ENCODE assay signal across 8 cellular contexts in the genomic region with DNA sequence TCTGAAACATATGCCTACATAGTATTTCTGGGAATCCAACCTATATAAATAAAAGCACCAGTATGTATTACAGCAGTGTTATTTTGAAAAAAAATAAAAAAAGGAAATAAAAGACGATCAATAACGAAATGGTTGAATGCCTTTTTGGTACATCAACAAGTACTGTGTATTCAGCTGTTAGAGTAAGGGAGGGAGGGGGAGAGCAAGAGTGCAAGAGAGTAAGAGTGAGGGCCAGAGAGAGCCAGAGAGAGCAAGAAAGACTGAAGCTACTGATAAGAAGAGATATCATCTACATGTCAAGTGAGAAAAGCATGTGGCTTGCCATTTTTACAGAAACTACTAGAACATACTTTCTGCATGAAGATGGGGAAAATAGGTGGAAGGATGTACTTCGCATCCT. TPM values are rescaled to one million over a fixed set of nuclear protein-coding genes. Genes with fewer than 3 reads are reported as not detected.
A peak's percentile ranks its signal among the peaks of the same experiment; 100 is the strongest.
DNase-seq lines count a peak whose midpoint lies in the region; ATAC-seq, FAIRE-seq and TF ChIP-seq lines count a peak whose summit lies in the region.

No MANE protein-coding gene starts in this region.

- H3K27me3 Mint-ChIP-seq in activated T-cell treated with anti-CD3 and anti-CD28 coated beads, Interleukin-2, amount 50 U/mL, for 72 hours (ENCODE audit: low read depth): peaks cover 25% of the 10 kb centered on the region

- TF ChIP-seq EP300 in K562 (IDR thresholded peaks at IDR 0.05; ENCODE audit: low read length): no peak

- CTCF ChIA-PET in K562 (lab: Yijun Ruan, JAX; ENCODE audit: low intra/inter-chr PET ratio): no interaction called here

- FAIRE-seq in K562 (lab: Jason Lieb, UNC) (peak; percentile 63), frontal cortex (lab: Jason Lieb, UNC) (no peak)

- TF ChIP-seq CTCF in K562 (IDR thresholded peaks at IDR 0.05 in 2 of 3, conservative IDR thresholded peaks at IDR 0.05 in 1 of 3; ENCODE audit: insufficient read depth in 2 of 3, low read depth in 1 of 3, low read length in 3 of 3): no peak

- peaks cover 16% of the 10 kb centered on the region for H3K4me1 Mint-ChIP-seq in activated T-cell treated with anti-CD3 and anti-CD28 coated beads, Interleukin-2, amount 50 U/mL, for 72 hours (ENCODE audit: low read depth)

- H3K27me3 ChIP-seq in K562 (ENCODE audit: control insufficient read depth in 2 of 2, insufficient read depth in 2 of 2, low read length in 2 of 2): no peaks in the 10 kb centered on the region
- no peaks in the 10 kb centered on the region for H3K27me3 ChIP-seq in skeletal muscle satellite cell (ENCODE audit: control insufficient read depth, insufficient read depth, low read length)

- H3K9ac ChIP-seq in K562 (ENCODE audit: insufficient read depth in 1 of 2, low read depth in 2 of 2, low read length in 2 of 2) (peak overlapping the region in 1 of 2 experiments; percentile 53; a peak in 2 of 4 replicates), skeletal muscle satellite cell (ENCODE audit: low read depth, low read length) (peak overlapping the region; percentile 36)

- BruUV-seq in K562 (replicated peaks; lab: Mats Ljungman, UMichigan): no TSS peak

- WGBS in K562 (ENCODE audit: insufficient coverage, low coverage, missing lambda C conversion rate): 2% methylated on average over 3 of the region's 3 CpGs

- in situ Hi-C loops in K562 (cut with MboI): no loop called here

- H3K4me1 ChIP-seq in K562 (replicated peaks in 1 of 2; ENCODE audit: control insufficient read depth in 2 of 2, insufficient read depth in 2 of 2, low read length in 2 of 2): peaks cover 0 to 2% of the 10 kb centered on the region in 2 experiments; a peak in 2 of 5 replicates
- H3K4me1 ChIP-seq in skeletal muscle satellite cell (ENCODE audit: control insufficient read depth, insufficient read depth, low read length): no peaks in the 10 kb centered on the region

- no peak overlapping the region for H3K27ac Mint-ChIP-seq in activated T-cell treated with anti-CD3 and anti-CD28 coated beads, Interleukin-2, amount 50 U/mL, for 72 hours

- H3K4me3 ChIP-seq in K562: peak overlapping the region; percentile 54
- H3K4me3 ChIP-seq in skeletal muscle satellite cell (ENCODE audit: low read length): peak overlapping the region; percentile 89

- peak overlapping the region; percentile 84 for H3K4me2 ChIP-seq in K562 (ENCODE audit: insufficient read depth, low read length)
- H3K4me2 ChIP-seq in skeletal muscle satellite cell (ENCODE audit: low read length): peak overlapping the region; percentile 82

- peak overlapping the region; percentile 19; the same call in 1 of the 3 replicates for H3K27ac ChIP-seq in K562 (ENCODE audit: extremely low read depth, low read depth, low read length)

- no peaks in the 10 kb centered on the region for H4K20me1 ChIP-seq in K562 (replicated peaks; ENCODE audit: control insufficient read depth, insufficient read depth, low read length)

- intact Hi-C loops in K562 (cut with micrococcal nuclease) (no loop called here), left ventricle myocardium superior (cut with micrococcal nuclease) (no loop called here)

- peaks cover 0 to 1% of the 10 kb centered on the region in 2 donors for H3K36me3 Mint-ChIP-seq in activated T-cell treated with anti-CD3 and anti-CD28 coated beads, Interleukin-2, amount 50 U/mL, for 72 hours (ENCODE audit: insufficient read depth in 2 of 2)

- POLR2A ChIA-PET in K562 (lab: Yijun Ruan, JAX): no interaction called here

- no peak for DNase-seq in activated T-cell treated with anti-CD3 and anti-CD28 coated beads, Interleukin-2, amount 50 U/mL, for 72 hours
- no peak for DNase-seq in activated T-cell treated with anti-CD3 and anti-CD28 coated beads, Interleukin-2, amount 50 U/mL, for 48 hours
- DNase-seq in NCI-H510A (lab: John Stamatoyannopoulos, UW): peak; percentile 0
- DNase-seq in K562 (ENCODE audit: extremely low read depth in 1 of 4, low spot score in 3 of 4): peak in 3 of 4 experiments; percentile 9 to 42 (median 10)
- no peak for DNase-seq in left ventricle myocardium superior
- no peak for DNase-seq in frontal cortex (ENCODE audit: low spot score in 2 of 2)

- no peak overlapping the region for H2AFZ ChIP-seq in K562 (ENCODE audit: low read depth, low read length)

- peaks cover 51% of the 10 kb centered on the region for H3K79me2 ChIP-seq in K562 (ENCODE audit: control insufficient read depth, insufficient read depth, low read length)

- H3K4me3 Mint-ChIP-seq in activated T-cell treated with anti-CD3 and anti-CD28 coated beads, Interleukin-2, amount 50 U/mL, for 72 hours: peak overlapping the region; percentile 87 to 92

- TF ChIP-seq RAD21 in K562 (CRISPR knock-in tag; conservative IDR thresholded peaks at IDR 0.05 in 1 of 2, IDR thresholded peaks at IDR 0.05 in 1 of 2): no peak

- H3K9me3 ChIP-seq in K562 (replicated peaks; ENCODE audit: control insufficient read depth, insufficient read depth, low read depth, low read length): peaks cover under 1% of the 10 kb centered on the region; the same call in 1 of the 2 replicates
- no peaks in the 10 kb centered on the region for H3K9me3 ChIP-seq in skeletal muscle satellite cell (replicated peaks; ENCODE audit: low read length)

- H3K36me3 ChIP-seq in K562 (ENCODE audit: control insufficient read depth, insufficient read depth, low read length) (no peaks in the 10 kb centered on the region), skeletal muscle satellite cell (ENCODE audit: insufficient read depth, low read length) (no peaks in the 10 kb centered on the region)

- no peaks in the 10 kb centered on the region for H3K9me3 Mint-ChIP-seq in activated T-cell treated with anti-CD3 and anti-CD28 coated beads, Interleukin-2, amount 50 U/mL, for 72 hours

- no peak for TF ChIP-seq POLR2A in K562 (conservative IDR thresholded peaks at IDR 0.05)

- ATAC-seq in activated T-cell treated with anti-CD3 and anti-CD28 coated beads, Interleukin-2, amount 50 U/mL, for 72 hours (replicated peaks in 1 of 2): no peak
- ATAC-seq in K562 (peak; percentile 68), left ventricle myocardium superior (no peak), GM19397 (IDR thresholded peaks at IDR 0.05; ENCODE audit: unreplicated experiment) (no peak)

- H3K9me1 ChIP-seq in K562 (ENCODE audit: control insufficient read depth, insufficient read depth, low read length): no peaks in the 10 kb centered on the region

TF ChIP-seq in K562, 482 proteins besides CTCF, POLR2A, EP300 and RAD21:
- TF ChIP-seq ARID1B (IDR thresholded peaks at IDR 0.05): 0 out of 2 replicates have a peak, but pooled peaks have one; percentile 42
- TF ChIP-seq HNRNPLL (IDR thresholded peaks at IDR 0.05; ENCODE audit: low read depth, low read length, poor library complexity, severe bottlenecking): no peak
- no peak for TF ChIP-seq FOXJ2 (tag; IDR thresholded peaks at IDR 0.05)
- TF ChIP-seq FOXA3 (CRISPR knock-in tag; conservative IDR thresholded peaks at IDR 0.05 in 1 of 2, IDR thresholded peaks at IDR 0.05 in 1 of 2): peak; percentile 39 to 60; a peak in 2 of 4 replicates
- 0 out of 4 replicates have a peak, but pooled peaks of 1 of the 2 experiments have one; percentile 27 for TF ChIP-seq HDAC1 (IDR thresholded peaks at IDR 0.05)
- TF ChIP-seq FOXK2 (conservative IDR thresholded peaks at IDR 0.05 in 1 of 2, IDR thresholded peaks at IDR 0.05 in 1 of 2; ENCODE audit: low read depth in 2 of 2): 0 out of 4 replicates have a peak, but pooled peaks of 1 of the 2 experiments have one; percentile 29
- TF ChIP-seq KDM1A (IDR thresholded peaks at IDR 0.05): peak in 1 of 2 experiments; percentile 41; a peak in 2 of 4 replicates
- TF ChIP-seq CBFA2T3 (IDR thresholded peaks at IDR 0.05): 0 out of 2 replicates have a peak, but pooled peaks have one; percentile 11

RNA-seq across cellular contexts. Expression of a gene that starts 1.8 kb away (rescaled TPM):
- 1 to 10 TPM; 5.4 TPM for total RNA-seq in activated T-cell treated with anti-CD3 and anti-CD28 coated beads, Interleukin-2, amount 50 U/mL, for 72 hours
- total RNA-seq in K562 (2011; cell fraction: chromatin; rRNA removed; ENCODE audit: low replicate concordance): 16.0 and 30.0 TPM in 2 replicates
- 10.3 TPM in 2 replicates for total RNA-seq in K562 (2011; cell fraction: nucleolus; rRNA removed)
- total RNA-seq in K562 (2011; cell fraction: nucleoplasm; rRNA removed): 21.3 and 32.4 TPM in 2 replicates
- 7.6 and 12.4 TPM in 2 replicates for total RNA-seq in K562 (2014; rRNA removed)
- total RNA-seq in K562 (2014; rRNA removed; fragmentation: Illumina TruSeq; extraction: Trizol): 21.9 and 22.1 TPM in 2 replicates
- 14.3 and 14.6 TPM in 2 replicates for total RNA-seq in K562 (2015; rRNA removed; fragmentation: Illumina TruSeq; extraction: Trizol)
- total RNA-seq in K562 (2021): 23.7 and 24.5 TPM in 2 replicates
- polyA plus RNA-seq in K562 (2011; rRNA removed): 24.5 and 32.6 TPM in 2 replicates
- polyA plus RNA-seq in K562 (2011; cell fraction: cytosol; rRNA removed): 8.1 and 24.1 TPM in 2 replicates
- polyA plus RNA-seq in K562 (2011; cell fraction: nucleus; rRNA removed): 15.8 and 23.6 TPM in 2 replicates
- polyA plus RNA-seq in K562 (2012): 12.3 and 15.4 TPM in 2 replicates
- polyA plus RNA-seq in K562 (2014; fragmentation: Illumina TruSeq; extraction: Trizol): 22.0 and 25.7 TPM in 2 replicates
- 10 to 100 TPM in 1 of 2 experiments, 1 to 10 TPM in 1; 9.0 to 12.6 TPM for polyA plus RNA-seq in K562 (2014; fragmentation: Nextera tagmentation; extraction: Ambion mirVana)
- 11.2 and 14.1 TPM in 2 replicates for polyA plus RNA-seq in K562 (2014; rRNA removed)
- 36.8 and 49.3 TPM in 2 replicates for polyA minus RNA-seq in K562 (2011; rRNA and poly(A)+ RNA removed)
- polyA minus RNA-seq in K562 (2011; cell fraction: cytosol; rRNA and poly(A)+ RNA removed): 19.6 and 20.3 TPM in 2 replicates
- polyA minus RNA-seq in K562 (2011; cell fraction: nucleus; rRNA and poly(A)+ RNA removed): 11.4 and 21.4 TPM in 2 replicates
- total RNA-seq in skeletal muscle satellite cell (2012; rRNA removed): 3.3 TPM in 2 replicates
- total RNA-seq in left ventricle myocardium superior: 0.87 TPM
- 9.0 TPM for total RNA-seq in frontal cortex

Comparison
In these comparisons a context has a peak if more than half of its experiments do, and no peak if none do; other contexts are left out.
1. DNase-seq: peak in NCI-H510A (single experiment) and K562 (3 of 4); none in activated T-cell treated with anti-CD3 and anti-CD28 coated beads, Interleukin-2, amount 50 U/mL, for 72 hours (0 of 2), activated T-cell treated with anti-CD3 and anti-CD28 coated beads, Interleukin-2, amount 50 U/mL, for 48 hours (0 of 2), left ventricle myocardium superior (single experiment) and frontal cortex (0 of 2).